ENCODE assay signal across 1 cellular context in genomic region chr6:149445573-149445972, GRCh38.
A peak's percentile ranks its signal among the peaks of the same experiment; 100 is the strongest.
TF ChIP-seq lines count a peak whose summit lies in the region.

No MANE protein-coding gene starts in this region.

TF ChIP-seq in GM12878, 131 proteins besides CTCF, POLR2A, EP300 and RAD21:
- TF ChIP-seq MEF2A (IDR thresholded peaks at IDR 0.05; ENCODE audit: insufficient read depth, low read depth, low read length): no peak
- no peak for TF ChIP-seq E2F8 (IDR thresholded peaks at IDR 0.05; ENCODE audit: low read depth, partially characterized antibody)
- TF ChIP-seq, protein P1, sequence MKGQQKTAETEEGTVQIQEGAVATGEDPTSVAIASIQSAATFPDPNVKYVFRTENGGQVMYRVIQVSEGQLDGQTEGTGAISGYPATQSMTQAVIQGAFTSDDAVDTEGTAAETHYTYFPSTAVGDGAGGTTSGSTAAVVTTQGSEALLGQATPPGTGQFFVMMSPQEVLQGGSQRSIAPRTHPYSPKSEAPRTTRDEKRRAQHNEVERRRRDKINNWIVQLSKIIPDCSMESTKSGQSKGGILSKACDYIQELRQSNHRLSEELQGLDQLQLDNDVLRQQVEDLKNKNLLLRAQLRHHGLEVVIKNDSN (IDR thresholded peaks at IDR 0.05; ENCODE audit: borderline replicate concordance, extremely low read length, insufficient read depth, low read depth, low read length): peak; percentile 25
- TF ChIP-seq POU2F2 (IDR thresholded peaks at IDR 0.05; ENCODE audit: borderline replicate concordance, low read depth, low read length): no peak
- no peak for TF ChIP-seq NR2C2 (IDR thresholded peaks at IDR 0.05; ENCODE audit: borderline replicate concordance, control insufficient read depth, insufficient read length, low read depth)
